Comparison of ENCODE assay signal across 22 cellular contexts in the genomic region with DNA sequence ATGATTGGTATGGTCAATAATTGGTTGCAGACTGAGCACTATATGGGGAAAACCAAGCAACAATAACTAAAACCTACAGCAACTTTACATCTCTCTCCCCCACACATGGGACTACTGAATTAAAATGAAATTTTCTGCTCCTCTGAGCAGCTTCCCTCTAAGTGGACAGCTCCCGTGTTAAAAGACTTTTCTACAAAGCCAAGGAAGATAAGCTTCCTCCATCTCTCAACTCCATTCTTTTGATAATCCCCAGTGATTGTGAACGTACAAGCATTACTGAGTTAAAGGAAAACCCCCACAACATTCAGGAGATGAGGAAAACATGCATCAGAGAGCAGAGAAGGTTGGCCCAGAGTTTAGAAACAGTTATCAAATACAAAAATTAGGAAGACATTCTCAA. TPM values are rescaled to one million over a fixed set of nuclear protein-coding genes. Genes with fewer than 3 reads are reported as not detected.
DNase-seq lines count a peak whose midpoint lies in the region; ATAC-seq and TF ChIP-seq lines count a peak whose summit lies in the region.
"Had no signal": no experiment of that assay in that cellular context is flagged by ENCODE, and none has a peak within 500 bp of the region (broad histone marks: within the 10 kb centered on the region; RNA-seq: fewer than 3 reads in every experiment).

No MANE protein-coding gene starts in this region.

- no peak overlapping the region for H3K9ac ChIP-seq in SK-N-SH
- H3K9ac ChIP-seq in fibroblast of lung (ENCODE audit: insufficient read depth, low read length): no peak overlapping the region
- H3K9ac ChIP-seq: BLaER1 treated with 17β-estradiol and CSF1 and Interleukin-3, amounts not matched to agents 10 nM and 100 nM; GM23248 had no signal

- DNase-seq in SK-N-SH: no peak
- no peak for DNase-seq in fibroblast of lung (ENCODE audit: low read depth in 2 of 2)
- DNase-seq in sigmoid colon: no peak
- DNase-seq in stimulated activated CD4-positive, alpha-beta T cell treated with anti-CD3 and anti-CD28 coated beads, Interleukin-4, amount 100 ng/mL, for 24 hours: no peak
- DNase-seq in ACHN: no peak
- DNase-seq: AML-193; BE2C; CD4-positive, alpha-beta T cell; CD8-positive, alpha-beta memory T cell; DMS 273 treated with DMSO at 0.1 percent for 48 hours; DMS79; EL; GDM1; GM23248; H9; HFFc6 had no signal

- POLR2A ChIA-PET in SK-N-SH (lab: Yijun Ruan, JAX): no interaction called here

- H2AFZ ChIP-seq in SK-N-SH (ENCODE audit: low read depth): no peak overlapping the region
- H2AFZ ChIP-seq in fibroblast of lung (ENCODE audit: low read length): no peak overlapping the region
- H2AFZ ChIP-seq: GM23248 had no signal

- TF ChIP-seq CTCF in SK-N-SH (IDR thresholded peaks at IDR 0.05) (no peak), fibroblast of lung (conservative IDR thresholded peaks at IDR 0.05 in 1 of 2, IDR thresholded peaks at IDR 0.05 in 1 of 2; ENCODE audit: low read depth in 1 of 2, low read length in 2 of 2) (no peak), sigmoid colon (IDR thresholded peaks at IDR 0.05) (no peak)

- H3K4me2 ChIP-seq in SK-N-SH (no peak overlapping the region), fibroblast of lung (ENCODE audit: extremely low read depth, insufficient read depth, low read length) (peak overlapping the region; percentile 33)
- H3K4me2 ChIP-seq: BLaER1 treated with 17β-estradiol and CSF1 and Interleukin-3, amounts not matched to agents 10 nM and 100 nM had no signal

- H3K4me3 ChIP-seq in SK-N-SH (ENCODE audit: low read depth in 2 of 2, low read length in 1 of 2) (no peak overlapping the region), fibroblast of lung (replicated peaks in 1 of 4; ENCODE audit: control extremely low read depth in 1 of 4, insufficient read depth in 1 of 4, low read depth in 3 of 4, low read length in 4 of 4) (no peak overlapping the region), sigmoid colon (no peak overlapping the region)
- H3K4me3 ChIP-seq: BLaER1 treated with 17β-estradiol and CSF1 and Interleukin-3, amounts not matched to agents 10 nM and 100 nM; GM12878; GM23248 had no signal

- in situ Hi-C loops in ACHN (cut with HindIII; ENCODE audit: low pct_ligation_motif_present, low pct_unique_long_range_greater_than_20kb, low sequenced_read_pairs): no loop called here

- H3K36me3 ChIP-seq in SK-N-SH (replicated peaks in 1 of 2; ENCODE audit: control insufficient read depth in 1 of 2, insufficient read depth in 2 of 2, low read length in 1 of 2): no peaks in the 10 kb centered on the region
- H3K36me3 ChIP-seq in fibroblast of lung (ENCODE audit: control insufficient read depth, insufficient read depth, low read length): no peaks in the 10 kb centered on the region
- H3K36me3 ChIP-seq in sigmoid colon: no peaks in the 10 kb centered on the region
- H3K36me3 ChIP-seq: BE2C; BLaER1 treated with 17β-estradiol and CSF1 and Interleukin-3, amounts not matched to agents 10 nM and 100 nM had no signal

- peaks cover 7% of the 10 kb centered on the region; the same call in 1 of the 2 replicates for H3K79me2 ChIP-seq in SK-N-SH (ENCODE audit: insufficient read depth)
- H3K79me2 ChIP-seq in fibroblast of lung (ENCODE audit: control insufficient read depth, insufficient read depth, low read length): peaks cover 87% of the 10 kb centered on the region

- 85% methylated on average over 2 of the region's 2 CpGs for WGBS in SK-N-SH (ENCODE audit: low lambda C conversion rate)
- WGBS in sigmoid colon, 2 donors: 40 to 50% methylated on average over 2 of the region's 2 CpGs

- H3K27ac ChIP-seq in SK-N-SH (ENCODE audit: low read depth in 2 of 2, low read length in 1 of 2) (no peak overlapping the region), fibroblast of lung (ENCODE audit: insufficient read depth, low read length) (no peak overlapping the region), sigmoid colon (peak overlapping the region in 3 of 4 donors; percentile 63 to 86 (median 86))
- H3K27ac ChIP-seq: 22Rv1; BLaER1 treated with 17β-estradiol and CSF1 and Interleukin-3, amounts not matched to agents 10 nM and 100 nM; GM23248 had no signal

- peaks cover 5% of the 10 kb centered on the region for H3F3A ChIP-seq in SK-N-SH (replicated peaks; ENCODE audit: insufficient read depth)

- no peaks in the 10 kb centered on the region for H3K9me3 ChIP-seq in SK-N-SH
- H3K9me3 ChIP-seq in fibroblast of lung (ENCODE audit: control insufficient read depth, insufficient read depth, low read depth, low read length): no peaks in the 10 kb centered on the region
- H3K9me3 ChIP-seq in sigmoid colon: no peaks in the 10 kb centered on the region
- H3K9me3 ChIP-seq: BE2C; BLaER1 treated with 17β-estradiol and CSF1 and Interleukin-3, amounts not matched to agents 10 nM and 100 nM had no signal

- no peaks in the 10 kb centered on the region for H3K9me2 ChIP-seq in SK-N-SH

- intact Hi-C loops in sigmoid colon (cut with DNase I): no loop called here

- H3K4me1 ChIP-seq in SK-N-SH (ENCODE audit: control insufficient read depth in 1 of 2, insufficient read depth in 2 of 2, low read depth in 1 of 2, low read length in 1 of 2) (peaks cover 0 to 5% of the 10 kb centered on the region in 2 experiments; a peak in 1 of 4 replicates), fibroblast of lung (ENCODE audit: control insufficient read depth, extremely low read depth, insufficient read depth, low read length) (peaks cover 11% of the 10 kb centered on the region), sigmoid colon (peaks cover 0 to 96% (median 74%) of the 10 kb centered on the region in 4 donors)
- H3K4me1 ChIP-seq: BE2C; BLaER1 treated with 17β-estradiol and CSF1 and Interleukin-3, amounts not matched to agents 10 nM and 100 nM had no signal

- H4K20me1 ChIP-seq in SK-N-SH (ENCODE audit: insufficient read depth) (no peaks in the 10 kb centered on the region), fibroblast of lung (ENCODE audit: control insufficient read depth, extremely low read depth, insufficient read depth, low read length) (peaks cover 1% of the 10 kb centered on the region)
- H4K20me1 ChIP-seq: BLaER1 treated with 17β-estradiol and CSF1 and Interleukin-3, amounts not matched to agents 10 nM and 100 nM had no signal

- CTCF ChIA-PET in SK-N-SH (lab: Yijun Ruan, JAX): no interaction called here

- no peak for TF ChIP-seq RAD21 in SK-N-SH (IDR thresholded peaks at IDR 0.05; ENCODE audit: low read length)

- ATAC-seq in SK-N-SH treated with all-trans-retinoic acid at 6 μM for 48 hours: no peak
- ATAC-seq: GM12878, HCT116 had no signal

- no peak for TF ChIP-seq POLR2A in sigmoid colon (IDR thresholded peaks at IDR 0.05)

- TF ChIP-seq EP300 in SK-N-SH (IDR thresholded peaks at IDR 0.05; ENCODE audit: borderline replicate concordance in 1 of 2, low read depth in 1 of 2, low read length in 1 of 2): no peak
- no peak for TF ChIP-seq EP300 in sigmoid colon (IDR thresholded peaks at IDR 0.05)

- H3K27me3 ChIP-seq in SK-N-SH (ENCODE audit: insufficient read depth) (no peaks in the 10 kb centered on the region), fibroblast of lung (ENCODE audit: control insufficient read depth, insufficient read depth, low read length) (no peaks in the 10 kb centered on the region), sigmoid colon (no peaks in the 10 kb centered on the region)
- H3K27me3 ChIP-seq: BE2C; BLaER1 treated with 17β-estradiol and CSF1 and Interleukin-3, amounts not matched to agents 10 nM and 100 nM had no signal

TF ChIP-seq in SK-N-SH, 30 proteins besides CTCF, POLR2A, EP300 and RAD21 (continues in another document):
- TF ChIP-seq SIN3A (IDR thresholded peaks at IDR 0.05; ENCODE audit: borderline replicate concordance, low read depth, low read length): no peak

TF ChIP-seq in SK-N-SH treated with all-trans-retinoic acid at 6 μM for 48 hours, 23 proteins besides CTCF, POLR2A, EP300 and RAD21:
- TF ChIP-seq, protein P1, sequence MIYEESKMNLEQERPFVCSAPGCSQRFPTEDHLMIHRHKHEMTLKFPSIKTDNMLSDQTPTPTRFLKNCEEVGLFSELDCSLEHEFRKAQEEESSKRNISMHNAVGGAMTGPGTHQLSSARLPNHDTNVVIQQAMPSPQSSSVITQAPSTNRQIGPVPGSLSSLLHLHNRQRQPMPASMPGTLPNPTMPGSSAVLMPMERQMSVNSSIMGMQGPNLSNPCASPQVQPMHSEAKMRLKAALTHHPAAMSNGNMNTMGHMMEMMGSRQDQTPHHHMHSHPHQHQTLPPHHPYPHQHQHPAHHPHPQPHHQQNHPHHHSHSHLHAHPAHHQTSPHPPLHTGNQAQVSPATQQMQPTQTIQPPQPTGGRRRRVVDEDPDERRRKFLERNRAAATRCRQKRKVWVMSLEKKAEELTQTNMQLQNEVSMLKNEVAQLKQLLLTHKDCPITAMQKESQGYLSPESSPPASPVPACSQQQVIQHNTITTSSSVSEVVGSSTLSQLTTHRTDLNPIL (CRISPR knock-in tag; IDR thresholded peaks at IDR 0.05; ENCODE audit: low read depth): no peak
- no peak for TF ChIP-seq ZNF565 (CRISPR knock-in tag; conservative IDR thresholded peaks at IDR 0.05; ENCODE audit: low read depth)
- no peak for TF ChIP-seq ESRRG (CRISPR knock-in tag; IDR thresholded peaks at IDR 0.05)
- TF ChIP-seq ZNF70 (CRISPR knock-in tag; IDR thresholded peaks at IDR 0.05): no peak

RNA-seq across cellular contexts. Expression of a gene that starts 21.9 kb away (rescaled TPM):
- polyA plus RNA-seq in SK-N-SH (2012; rRNA removed) (5.0 and 7.3 TPM in 2 replicates), fibroblast of lung (122 and 178 TPM in 2 replicates), sigmoid colon (1 to 10 TPM in 1 of 3 donors, under 1 TPM in 2; 0.23 to 2.4 (median 0.60) TPM)
- 3.4 and 7.4 TPM in 2 replicates for polyA plus RNA-seq in SK-N-SH (2012; cell fraction: cytosol; rRNA removed)
- 6.0 and 6.7 TPM in 2 replicates for polyA plus RNA-seq in SK-N-SH (2012; cell fraction: nucleus; rRNA removed)
- total RNA-seq in fibroblast of lung (60.9 and 122 TPM in 2 replicates), sigmoid colon (10 to 100 TPM; 38.9 to 61.1 (median 48.9) TPM)
- polyA plus RNA-seq in fibroblast of lung (2012): 141 and 169 TPM in 2 replicates
- polyA minus RNA-seq in fibroblast of lung (ENCODE audit: low replicate concordance): 94.6 and 298 TPM in 2 replicates
- total RNA-seq: CD4-positive, alpha-beta T cell; CD8-positive, alpha-beta memory T cell had no signal
- polyA plus RNA-seq: CD14-positive monocyte; CD8-positive, alpha-beta memory T cell had no signal

Comparison
In these comparisons a context has a peak if more than half of its experiments do, and no peak if none do; other contexts are left out.
1. H3K27ac ChIP-seq: peak in sigmoid colon (3 of 4); none in SK-N-SH (0 of 2) and fibroblast of lung (single experiment).
2. RNA of a gene that starts 21.9 kb away (polyA plus RNA-seq): 122 to 178 TPM in fibroblast of lung; 3.4 to 7.4 TPM in SK-N-SH and 0.23 to 2.4 TPM in sigmoid colon; every median in the first group is over 10 times any median in the second.